In genomic region chr13:79457948-79458347, GRCh38 we compare ENCODE assay signal across 11 cellular contexts. TPM values are rescaled to one million over a fixed set of nuclear protein-coding genes. Genes with fewer than 3 reads are reported as not detected.
DNase-seq lines count a peak whose midpoint lies in the region; ATAC-seq and TF ChIP-seq lines count a peak whose summit lies in the region.
"Had no signal": no experiment of that assay in that cellular context is flagged by ENCODE, and none has a peak within 500 bp of the region (broad histone marks: within the 10 kb centered on the region; RNA-seq: fewer than 3 reads in every experiment).

No MANE protein-coding gene starts in this region.

- H3K9ac ChIP-seq in adipocyte (ENCODE audit: low read length) = no peak overlapping the region

- ATAC-seq in HG03432 (IDR thresholded peaks at IDR 0.05; ENCODE audit: unreplicated experiment) = peak; percentile 50

- peaks cover 4% of the 10 kb centered on the region for H3K4me1 ChIP-seq in adipocyte (ENCODE audit: control insufficient read depth, insufficient read depth, low read length)
- H3K4me1 ChIP-seq: left ventricle myocardium inferior had no signal

- in situ Hi-C loops in G401 (cut with HindIII; ENCODE audit: low sequenced_read_pairs) = no loop called here

- H3K4me1 Mint-ChIP-seq in chondrocyte (ENCODE audit: low read depth) = no peaks in the 10 kb centered on the region

- H3K9me3 ChIP-seq in adipocyte (ENCODE audit: control insufficient read depth, low read length) = no peaks in the 10 kb centered on the region
- H3K9me3 ChIP-seq: left ventricle myocardium inferior had no signal

- H3K9me3 Mint-ChIP-seq in chondrocyte (ENCODE audit: low read depth) = no peaks in the 10 kb centered on the region

- H3K4me3 ChIP-seq in adipocyte (ENCODE audit: low read length) = no peak overlapping the region
- H3K4me3 ChIP-seq: left ventricle myocardium inferior had no signal

- H3K36me3 ChIP-seq in adipocyte (ENCODE audit: control insufficient read depth, insufficient read depth, low read length, severe bottlenecking) = no peaks in the 10 kb centered on the region
- H3K36me3 ChIP-seq: left ventricle myocardium inferior had no signal

- DNase-seq in EL (peak; percentile 84), adipocyte (ENCODE audit: low read depth) (peak; percentile 41), left kidney (ENCODE audit: low read depth, low spot score) (peak; percentile 56), chondrocyte (ENCODE audit: low spot score) (no peak), amniotic stem cell (lab: John Stamatoyannopoulos, UW) (no peak), G401 (ENCODE audit: low spot score) (no peak), iPS-NIHi11 (ENCODE audit: low spot score) (no peak)
- DNase-seq: activated gamma-delta T cell treated with Interleukin-2 at 50 U/mL for 16 hours, left ventricle myocardium inferior, NCI-H510A treated with DMSO at 0.1 percent for 48 hours had no signal

- TF ChIP-seq CTCF in chondrocyte (IDR thresholded peaks at IDR 0.05) = no peak

- H3K36me3 Mint-ChIP-seq in chondrocyte (ENCODE audit: low read depth) = no peaks in the 10 kb centered on the region

- no peak overlapping the region for H3K4me3 Mint-ChIP-seq in chondrocyte (ENCODE audit: unreplicated experiment)

- H3K27ac Mint-ChIP-seq in chondrocyte (ENCODE audit: unreplicated experiment) = no peak overlapping the region

- no peaks in the 10 kb centered on the region for H3K27me3 Mint-ChIP-seq in chondrocyte (ENCODE audit: low read depth)

- no peaks in the 10 kb centered on the region for H3K27me3 ChIP-seq in adipocyte (replicated peaks; ENCODE audit: control insufficient read depth, insufficient read depth, low read length)

RNA-seq across cellular contexts. Expression of gene NDFIP2, which starts 23.0 kb away (rescaled TPM):
- 29.3 to 34.5 TPM (median 33.9 TPM) in 3 replicates for total RNA-seq in chondrocyte
- total RNA-seq in G401 (2014; rRNA removed; shearing (Covaris generic)) = 15.4 and 17.5 TPM in 2 replicates

RNA-seq across cellular contexts. Expression of gene RBM26, which starts 51.9 kb away (rescaled TPM):
- 29.1 to 37.5 TPM (median 29.6 TPM) in 3 replicates for total RNA-seq in chondrocyte
- 20.7 and 30.9 TPM in 2 replicates for total RNA-seq in G401 (2014; rRNA removed; shearing (Covaris generic))

Comparison
In these comparisons a context has a peak if more than half of its experiments do, and no peak if none do; other contexts are left out.
1. DNase-seq: peak in EL (single experiment), adipocyte (single experiment) and left kidney (single experiment); none in chondrocyte (single experiment), amniotic stem cell (single experiment), G401 (single experiment) and iPS-NIHi11 (single experiment).